Comparison of ENCODE assay signal across 33 cellular contexts in the genomic region with DNA sequence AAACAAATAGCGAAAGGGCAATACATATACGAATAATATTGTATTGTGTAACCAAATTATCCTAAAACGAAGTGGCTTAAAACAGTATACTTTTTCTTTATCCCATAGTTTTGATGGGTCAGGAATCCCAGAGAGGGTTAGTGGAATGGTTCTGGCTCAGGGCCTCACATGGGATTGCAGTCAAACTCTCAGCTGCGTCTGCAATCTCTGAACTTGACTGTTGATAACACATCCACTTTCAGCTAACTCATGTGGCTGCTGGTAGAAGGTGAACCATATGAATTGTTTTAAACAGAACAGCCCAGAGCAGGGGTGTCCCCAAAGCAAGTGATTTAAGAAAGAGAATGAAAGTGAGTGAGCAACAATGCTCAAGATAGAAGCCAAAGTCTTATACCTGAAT.
DNase-seq lines count a peak whose midpoint lies in the region; ATAC-seq and TF ChIP-seq lines count a peak whose summit lies in the region.
"Had no signal": no experiment of that assay in that cellular context is flagged by ENCODE, and none has a peak within 500 bp of the region (broad histone marks: within the 10 kb centered on the region; RNA-seq: fewer than 3 reads in every experiment).

No MANE protein-coding gene starts in this region.

- H3K36me3 Mint-ChIP-seq in HFFc6 (ENCODE audit: low read depth), result peaks cover 77% of the 10 kb centered on the region
- H3K36me3 Mint-ChIP-seq: CD14-positive monocyte; CD4-positive, alpha-beta memory T cell; CD4-positive, CD25-positive, alpha-beta regulatory T cell; CD8-positive, alpha-beta memory T cell; CD8-positive, alpha-beta T cell had no signal

- H3K27me3 ChIP-seq in heart left ventricle, result no peaks in the 10 kb centered on the region
- H3K27me3 ChIP-seq: BE2C; BLaER1; BLaER1 treated with 17β-estradiol and CSF1 and Interleukin-3, amounts not matched to agents 10 nM and 100 nM had no signal

- peak in 3 of 4 donors; percentile 31 to 62 (median 51) for ATAC-seq in heart left ventricle
- ATAC-seq in Right ventricle myocardium superior (ENCODE audit: poor library complexity), result no peak
- peak; percentile 49 for ATAC-seq in left ventricle myocardium superior
- no peak for ATAC-seq in left cardiac atrium
- ATAC-seq: A549; CD8-positive, alpha-beta T cell had no signal

- intact Hi-C loops in heart left ventricle (cut with DNase I) (no loop called here), Right ventricle myocardium superior (cut with DNase I) (no loop called here), left ventricle myocardium superior (cut with micrococcal nuclease) (no loop called here), left cardiac atrium (cut with DNase I) (no loop called here)

- no peak overlapping the region for H3K4me3 ChIP-seq in heart left ventricle
- H3K4me3 ChIP-seq: A549; BLaER1; BLaER1 treated with 17β-estradiol and CSF1 and Interleukin-3, amounts not matched to agents 10 nM and 100 nM had no signal

- H3K36me3 ChIP-seq in heart left ventricle, result no peaks in the 10 kb centered on the region
- H3K36me3 ChIP-seq: BE2C; BLaER1; BLaER1 treated with 17β-estradiol and CSF1 and Interleukin-3, amounts not matched to agents 10 nM and 100 nM had no signal

- DNase-seq in heart left ventricle (no peak), Right ventricle myocardium superior (no peak), left ventricle myocardium superior (no peak), left cardiac atrium (no peak), HFFc6 (no peak), dedifferentiated amniotic fluid mesenchymal stem cell (ENCODE audit: extremely low spot score) (no peak)
- DNase-seq: 8988T; ACHN; AML-193; BE2C; C1 segment of cervical spinal cord; Caco-2; Calu3; CD4-positive, alpha-beta memory T cell; CD4-positive, alpha-beta T cell; CD4-positive, CD25-positive, alpha-beta regulatory T cell; CD8-positive, alpha-beta memory T cell; CD8-positive, alpha-beta T cell; COR-L47; DMS 273 treated with DMSO at 0.1 percent for 48 hours; DMS153; DMS53; DMS79; DMS79 treated with DMSO at 0.1 percent for 48 hours; DND-41; EL had no signal

- TF ChIP-seq CTCF in heart left ventricle (IDR thresholded peaks at IDR 0.05) (no peak), HFFc6 (IDR thresholded peaks at IDR 0.05) (no peak)

- peak overlapping the region; percentile 77 for H3K27ac Mint-ChIP-seq in HFFc6
- H3K27ac Mint-ChIP-seq: B cell; CD14-positive monocyte; CD4-positive, alpha-beta memory T cell; CD4-positive, alpha-beta T cell; CD4-positive, CD25-positive, alpha-beta regulatory T cell; CD8-positive, alpha-beta memory T cell; CD8-positive, alpha-beta T cell had no signal

- peaks cover 0 to 10% (median 0%) of the 10 kb centered on the region in 12 donors for H3K4me1 ChIP-seq in heart left ventricle
- H3K4me1 ChIP-seq: A549, BE2C, BLaER1, Caco-2 had no signal

- H3K9me3 ChIP-seq in heart left ventricle, result no peaks in the 10 kb centered on the region
- H3K9me3 ChIP-seq: A549; BE2C; BLaER1; BLaER1 treated with 17β-estradiol and CSF1 and Interleukin-3, amounts not matched to agents 10 nM and 100 nM; Caco-2 had no signal

- WGBS in heart left ventricle, 4 donors, result 56 to 71% (median 68%) methylated on average over 4 of the region's 4 CpGs

- peaks cover 55% of the 10 kb centered on the region for H3K9me3 Mint-ChIP-seq in HFFc6
- H3K9me3 Mint-ChIP-seq: CD8-positive, alpha-beta T cell had no signal

- H3K4me3 Mint-ChIP-seq in HFFc6, result peak overlapping the region; percentile 77; the same call in 1 of the 2 replicates
- H3K4me3 Mint-ChIP-seq: B cell; CD14-positive monocyte; CD4-positive, alpha-beta memory T cell; CD4-positive, alpha-beta T cell; CD4-positive, CD25-positive, alpha-beta regulatory T cell; CD8-positive, alpha-beta memory T cell; CD8-positive, alpha-beta T cell had no signal

- TF ChIP-seq POLR2A in heart left ventricle (IDR thresholded peaks at IDR 0.05), result no peak

- H3K27ac ChIP-seq in heart left ventricle, result no peak overlapping the region
- H3K27ac ChIP-seq: 22Rv1; A549; BLaER1; BLaER1 treated with 17β-estradiol and CSF1 and Interleukin-3, amounts not matched to agents 10 nM and 100 nM; C4-2B had no signal

- peaks cover 88% of the 10 kb centered on the region for H3K4me1 Mint-ChIP-seq in HFFc6 (ENCODE audit: low read depth)
- H3K4me1 Mint-ChIP-seq: B cell; CD14-positive monocyte; CD4-positive, alpha-beta memory T cell; CD4-positive, CD25-positive, alpha-beta regulatory T cell; CD8-positive, alpha-beta memory T cell had no signal

- peaks cover 75% of the 10 kb centered on the region for H3K27me3 Mint-ChIP-seq in HFFc6 (ENCODE audit: insufficient read depth)
- H3K27me3 Mint-ChIP-seq: B cell; CD4-positive, alpha-beta memory T cell; CD4-positive, alpha-beta T cell; CD4-positive, CD25-positive, alpha-beta regulatory T cell; CD8-positive, alpha-beta memory T cell had no signal

Comparison
In these comparisons a context has a peak if more than half of its experiments do, and no peak if none do; other contexts are left out.
1. ATAC-seq: peak in heart left ventricle (3 of 4) and left ventricle myocardium superior (single experiment); none in Right ventricle myocardium superior (single experiment) and left cardiac atrium (0 of 2).